10 cellular contexts compared by ENCODE assay signal in genomic region chr3:129116482-129116946, GRCh38. TPM values are rescaled to one million over a fixed set of nuclear protein-coding genes. Genes with fewer than 3 reads are reported as not detected.
DNase-seq lines count a peak whose midpoint lies in the region; ATAC-seq lines count a peak whose summit lies in the region.
"Had no signal": no experiment of that assay in that cellular context is flagged by ENCODE, and none has a peak within 500 bp of the region (broad histone marks: within the 10 kb centered on the region; RNA-seq: fewer than 3 reads in every experiment).

No MANE protein-coding gene starts in this region.

- H3K9me3 Mint-ChIP-seq in activated CD4-positive, alpha-beta memory T cell treated with anti-CD3 and anti-CD28 coated beads, Interleukin-2, amount 10 ng/mL, durations not matched to agents 7 days and 5 days: no peaks in the 10 kb centered on the region

- H3K4me1 Mint-ChIP-seq in activated CD4-positive, alpha-beta memory T cell treated with anti-CD3 and anti-CD28 coated beads, Interleukin-2, amount 10 ng/mL, durations not matched to agents 7 days and 5 days: peaks cover 54% of the 10 kb centered on the region

- ATAC-seq in left lobe of liver (peak; percentile 29), HG02884 (IDR thresholded peaks at IDR 0.05; ENCODE audit: unreplicated experiment) (no peak), GM18502 (IDR thresholded peaks at IDR 0.05; ENCODE audit: poor library complexity, unreplicated experiment) (no peak), HG03196 (IDR thresholded peaks at IDR 0.05; ENCODE audit: unreplicated experiment) (no peak)

- H3K36me3 Mint-ChIP-seq in activated CD4-positive, alpha-beta memory T cell treated with anti-CD3 and anti-CD28 coated beads, Interleukin-2, amount 10 ng/mL, durations not matched to agents 7 days and 5 days (ENCODE audit: low read depth): peaks cover 64% of the 10 kb centered on the region

- no peaks in the 10 kb centered on the region for H3K27me3 Mint-ChIP-seq in activated CD4-positive, alpha-beta memory T cell treated with anti-CD3 and anti-CD28 coated beads, Interleukin-2, amount 10 ng/mL, durations not matched to agents 7 days and 5 days

- H3K4me3 Mint-ChIP-seq in activated CD4-positive, alpha-beta memory T cell treated with anti-CD3 and anti-CD28 coated beads, Interleukin-2, amount 10 ng/mL, durations not matched to agents 7 days and 5 days: peak overlapping the region; percentile 66

- CTCF ChIA-PET in activated CD4-positive, alpha-beta memory T cell treated with anti-CD3 and anti-CD28 coated beads, Interleukin-2, amount 10 ng/mL, durations not matched to agents 7 days and 5 days (lab: Charles Lee): interaction anchor here (0.9 to 4.9 kb wide), 4 partner anchors 45 to 146 kb away, joined by 3 to 23 read pairs (median 4); no protein-coding TSS in a partner anchor

- peak in 4 of 6 experiments; percentile 19 to 57 (median 50) for DNase-seq in stimulated activated naive CD4-positive, alpha-beta T cell (lab: John Stamatoyannopoulos, UW)
- DNase-seq in stimulated activated naive CD4-positive, alpha-beta T cell treated with Interleukin-2 at 50 U/mL for 16 hours (lab: John Stamatoyannopoulos, UW): no peak
- peak; percentile 27 for DNase-seq in activated CD4-positive, alpha-beta memory T cell treated with anti-CD3 and anti-CD28 coated beads, Interleukin-2, amount 10 ng/mL, durations not matched to agents 7 days and 5 days
- DNase-seq in left lobe of liver (ENCODE audit: low spot score) (peak; percentile 87), EL (no peak)
- DNase-seq: activated CD8-positive, alpha-beta memory T cell treated with anti-CD3 and anti-CD28 coated beads for 24 hours had no signal

- H3K27ac Mint-ChIP-seq in activated CD4-positive, alpha-beta memory T cell treated with anti-CD3 and anti-CD28 coated beads, Interleukin-2, amount 10 ng/mL, durations not matched to agents 7 days and 5 days: peak overlapping the region; percentile 84

- POLR2A ChIA-PET in activated CD4-positive, alpha-beta memory T cell treated with anti-CD3 and anti-CD28 coated beads, Interleukin-2, amount 10 ng/mL, durations not matched to agents 7 days and 5 days (lab: Charles Lee): interaction anchor here (1.2 to 8.4 kb wide), 7 partner anchors 10 to 198 kb away, joined by 3 to 111 read pairs (median 6); partner anchors contain the start of gene CNBP

RNA-seq across cellular contexts. Expression of gene RAB43, which starts 5.1 kb away (rescaled TPM):
- 10 to 100 TPM; 46.3 to 48.1 TPM for total RNA-seq in activated CD4-positive, alpha-beta memory T cell treated with anti-CD3 and anti-CD28 coated beads, Interleukin-2, amount 10 ng/mL, durations not matched to agents 7 days and 5 days
- total RNA-seq in left lobe of liver: 38.1 TPM

RNA-seq across cellular contexts. Expression of gene ISY1, which starts 44.3 kb away (rescaled TPM):
- 10 to 100 TPM; 63.9 to 66.2 TPM for total RNA-seq in activated CD4-positive, alpha-beta memory T cell treated with anti-CD3 and anti-CD28 coated beads, Interleukin-2, amount 10 ng/mL, durations not matched to agents 7 days and 5 days
- total RNA-seq in left lobe of liver: 8.5 TPM

RNA-seq across cellular contexts. Expression of gene GP9, which starts 55.9 kb away (rescaled TPM):
- total RNA-seq in activated CD4-positive, alpha-beta memory T cell treated with anti-CD3 and anti-CD28 coated beads, Interleukin-2, amount 10 ng/mL, durations not matched to agents 7 days and 5 days: not detected
- 0.20 TPM for total RNA-seq in left lobe of liver
- total RNA-seq: skeletal muscle tissue had no signal

Comparison
In these comparisons a context has a peak if more than half of its experiments do, and no peak if none do; other contexts are left out.
1. DNase-seq: peak in stimulated activated naive CD4-positive, alpha-beta T cell (4 of 6), activated CD4-positive, alpha-beta memory T cell treated with anti-CD3 and anti-CD28 coated beads, Interleukin-2, amount 10 ng/mL, durations not matched to agents 7 days and 5 days (single experiment) and left lobe of liver (single experiment); none in stimulated activated naive CD4-positive, alpha-beta T cell treated with Interleukin-2 at 50 U/mL for 16 hours (single experiment) and EL (single experiment).